ENCODE assay signal across 15 cellular contexts in genomic region chrY:20929691-20930342, GRCh38.
DNase-seq lines count a peak whose midpoint lies in the region; FAIRE-seq and TF ChIP-seq lines count a peak whose summit lies in the region.
"Had no signal": no experiment of that assay in that cellular context is flagged by ENCODE, and none has a peak within 500 bp of the region (broad histone marks: within the 10 kb centered on the region; RNA-seq: fewer than 3 reads in every experiment).

No MANE protein-coding gene starts in this region.

- no peaks in the 10 kb centered on the region for H3K9me3 ChIP-seq in liver (ENCODE audit: control insufficient read depth in 4 of 4, low read length in 3 of 4)
- H3K9me3 ChIP-seq in kidney (ENCODE audit: control insufficient read depth in 1 of 2, low read length in 2 of 2), result no peaks in the 10 kb centered on the region
- H3K9me3 ChIP-seq: A549, BE2C, Caco-2 had no signal

- H3K27ac Mint-ChIP-seq in activated T-helper 2 cell treated with anti-CD3 and anti-CD28 coated beads, Interferon-gamma antibody, Interleukin-2, Interleukin-4, amounts not matched to agents 10 μg/mL and 5 μg/mL and 100 μg/mL, durations not matched to agents 14 hours and 24 hours and 36 hours, result no peak overlapping the region
- H3K27ac Mint-ChIP-seq: CD8-positive, alpha-beta T cell had no signal

- peaks cover 29% of the 10 kb centered on the region for H3K9me3 Mint-ChIP-seq in activated T-helper 2 cell treated with anti-CD3 and anti-CD28 coated beads, Interferon-gamma antibody, Interleukin-2, Interleukin-4, amounts not matched to agents 10 μg/mL and 5 μg/mL and 100 μg/mL, durations not matched to agents 14 hours and 24 hours and 36 hours

- no peak for FAIRE-seq in kidney (lab: Jason Lieb, UNC)
- FAIRE-seq: A549, H54 had no signal

- 27% methylated on average over 6 of the region's 6 CpGs for WGBS in liver

- peak; percentile 64 for TF ChIP-seq CTCF in LNCaP clone FGC (IDR thresholded peaks at IDR 0.05; ENCODE audit: control insufficient read depth, extremely low read depth, insufficient read depth)
- peak; percentile 69 for TF ChIP-seq CTCF in VCaP (conservative IDR thresholded peaks at IDR 0.05)
- TF ChIP-seq CTCF in liver (IDR thresholded peaks at IDR 0.05; ENCODE audit: low read depth, low read length, missing input control), result no peak
- TF ChIP-seq CTCF in kidney (IDR thresholded peaks at IDR 0.05; ENCODE audit: borderline replicate concordance, extremely low read depth, insufficient read depth), result no peak

- DNase-seq in LNCaP clone FGC (ENCODE audit: low read depth) (peak; percentile 73), kidney (no peak), CD1c-positive myeloid dendritic cell (ENCODE audit: extremely low spot score) (no peak)
- no peak for DNase-seq in activated T-helper 2 cell treated with anti-CD3 and anti-CD28 coated beads, Interferon-gamma antibody, Interleukin-2, Interleukin-4, amounts not matched to agents 10 μg/mL and 5 μg/mL and 100 μg/mL, durations not matched to agents 14 hours and 24 hours and 36 hours (ENCODE audit: low spot score)
- DNase-seq: BE2C; Caco-2; CD8-positive, alpha-beta T cell; GF-D8; IMR-90 had no signal

- peak in 1 of 2 donors; percentile 64 for TF ChIP-seq RAD21 in liver (IDR thresholded peaks at IDR 0.05)

- H3K36me3 ChIP-seq in liver (ENCODE audit: control insufficient read depth in 4 of 4, insufficient read depth in 3 of 4, low read depth in 1 of 4, low read length in 3 of 4) (no peaks in the 10 kb centered on the region), kidney (ENCODE audit: control insufficient read depth in 1 of 2, insufficient read depth in 2 of 2, low read length in 2 of 2) (no peaks in the 10 kb centered on the region)
- H3K36me3 ChIP-seq: BE2C had no signal

- H3K27me3 ChIP-seq in liver (ENCODE audit: control insufficient read depth in 4 of 4, insufficient read depth in 4 of 4, low read length in 3 of 4), result no peaks in the 10 kb centered on the region
- H3K27me3 ChIP-seq: BE2C had no signal

- H3K27me3 Mint-ChIP-seq in activated T-helper 2 cell treated with anti-CD3 and anti-CD28 coated beads, Interferon-gamma antibody, Interleukin-2, Interleukin-4, amounts not matched to agents 10 μg/mL and 5 μg/mL and 100 μg/mL, durations not matched to agents 14 hours and 24 hours and 36 hours (ENCODE audit: low read depth), result peaks cover 4% of the 10 kb centered on the region

- H3K9ac ChIP-seq in liver (ENCODE audit: low read depth in 1 of 2, low read length in 2 of 2), result no peak overlapping the region
- no peak overlapping the region for H3K9ac ChIP-seq in kidney (ENCODE audit: low read length in 2 of 2)

- H3K36me3 Mint-ChIP-seq in activated T-helper 2 cell treated with anti-CD3 and anti-CD28 coated beads, Interferon-gamma antibody, Interleukin-2, Interleukin-4, amounts not matched to agents 10 μg/mL and 5 μg/mL and 100 μg/mL, durations not matched to agents 14 hours and 24 hours and 36 hours (ENCODE audit: low read depth), result peaks cover 16% of the 10 kb centered on the region

- H3K4me3 ChIP-seq in LNCaP clone FGC (ENCODE audit: low read depth, low read length) (0 out of 2 replicates have a peak overlapping the region, but pooled peaks have one; percentile 4), liver (ENCODE audit: low read depth in 1 of 3, low read length in 3 of 3) (no peak overlapping the region), kidney (ENCODE audit: low read length in 2 of 2) (no peak overlapping the region)
- H3K4me3 ChIP-seq: A549 had no signal

- no peaks in the 10 kb centered on the region for H3K4me1 ChIP-seq in liver (ENCODE audit: control insufficient read depth in 4 of 4, insufficient read depth in 4 of 4, low read length in 3 of 4)
- no peaks in the 10 kb centered on the region for H3K4me1 ChIP-seq in kidney (ENCODE audit: control insufficient read depth in 1 of 2, insufficient read depth in 1 of 2, low read depth in 1 of 2, low read length in 2 of 2)
- H3K4me1 ChIP-seq: A549, BE2C, Caco-2 had no signal

- intact Hi-C loops in kidney (cut with DNase I), result no loop called here
- intact Hi-C loops in activated T-helper 2 cell treated with anti-CD3 and anti-CD28 coated beads, Interferon-gamma antibody, Interleukin-2, Interleukin-4, amounts not matched to agents 10 μg/mL and 5 μg/mL and 100 μg/mL, durations not matched to agents 14 hours and 24 hours and 36 hours (cut with micrococcal nuclease), result no loop called here

- no peak overlapping the region for H3K4me3 Mint-ChIP-seq in activated T-helper 2 cell treated with anti-CD3 and anti-CD28 coated beads, Interferon-gamma antibody, Interleukin-2, Interleukin-4, amounts not matched to agents 10 μg/mL and 5 μg/mL and 100 μg/mL, durations not matched to agents 14 hours and 24 hours and 36 hours (ENCODE audit: low read depth)
- H3K4me3 Mint-ChIP-seq: CD8-positive, alpha-beta T cell had no signal

- peaks cover 10% of the 10 kb centered on the region for H3K4me1 Mint-ChIP-seq in activated T-helper 2 cell treated with anti-CD3 and anti-CD28 coated beads, Interferon-gamma antibody, Interleukin-2, Interleukin-4, amounts not matched to agents 10 μg/mL and 5 μg/mL and 100 μg/mL, durations not matched to agents 14 hours and 24 hours and 36 hours (ENCODE audit: low read depth)

- H3K27ac ChIP-seq in VCaP (peak overlapping the region; percentile 74), liver (ENCODE audit: low read depth in 1 of 2, low read length in 2 of 2) (no peak overlapping the region), kidney (ENCODE audit: low read depth in 2 of 2, low read length in 2 of 2) (no peak overlapping the region)
- H3K27ac ChIP-seq: A549, C4-2B, HL-60 had no signal

TF ChIP-seq in liver, 16 proteins besides CTCF, POLR2A, EP300 and RAD21:
- TF ChIP-seq TAF1 (conservative IDR thresholded peaks at IDR 0.05), result no peak
- peak; percentile 20 for TF ChIP-seq FOXA2 (IDR thresholded peaks at IDR 0.05)
- TF ChIP-seq EGR1 (IDR thresholded peaks at IDR 0.05; ENCODE audit: low read depth in 2 of 2), result no peak
- TF ChIP-seq RXRA (IDR thresholded peaks at IDR 0.05), result peak in 1 of 2 donors; percentile 8
- peak; percentile 59 for TF ChIP-seq YY1 (IDR thresholded peaks at IDR 0.05)
- peak in 1 of 2 donors; percentile 24 for TF ChIP-seq HNF4A (conservative IDR thresholded peaks at IDR 0.05)
TF ChIP-seq in liver: peak in this region for 4.

Comparison
In these comparisons a context has a peak if more than half of its experiments do, and no peak if none do; other contexts are left out.
1. CTCF ChIP-seq: peak in LNCaP clone FGC (single experiment) and VCaP (single experiment); none in liver (single experiment) and kidney (single experiment).